20 cellular contexts compared by ENCODE assay signal in the genomic region with DNA sequence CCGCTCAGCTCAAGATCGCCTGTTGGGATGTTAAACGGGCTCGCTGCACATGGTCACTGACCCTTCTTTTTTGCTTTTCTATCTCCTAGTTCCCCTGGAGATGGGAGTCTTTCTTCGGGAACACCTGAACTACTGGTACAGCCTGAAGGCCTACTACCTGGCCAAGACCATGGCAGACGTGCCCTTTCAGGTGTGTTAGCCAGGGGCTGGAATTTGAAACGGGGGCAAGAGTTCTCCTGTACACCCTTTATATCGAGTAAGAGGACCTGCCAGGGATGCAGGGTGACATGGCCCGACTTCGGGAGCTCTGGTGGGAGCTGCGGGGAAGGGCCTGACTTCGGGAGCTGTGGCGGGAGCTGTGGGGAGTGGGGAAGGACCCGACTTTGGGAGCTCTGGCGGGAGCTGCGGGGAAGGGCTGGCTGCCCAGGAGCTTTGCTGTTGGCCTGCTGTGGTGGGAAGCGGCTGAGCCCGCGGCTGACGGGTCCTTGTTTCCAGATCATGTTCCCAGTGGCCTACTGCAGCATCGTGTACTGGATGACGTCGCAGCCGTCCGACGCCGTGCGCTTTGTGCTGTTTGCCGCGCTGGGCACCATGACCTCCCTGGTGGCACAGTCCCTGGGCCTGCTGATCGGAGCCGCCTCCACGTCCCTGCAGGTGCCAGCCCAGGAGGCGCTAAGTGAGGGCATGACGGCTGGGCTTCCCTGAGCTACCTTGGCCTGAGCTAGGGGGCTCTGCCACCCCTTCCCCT. TPM values are rescaled to one million over a fixed set of nuclear protein-coding genes. Genes with fewer than 3 reads are reported as not detected.
DNase-seq lines count a peak whose midpoint lies in the region; ATAC-seq and TF ChIP-seq lines count a peak whose summit lies in the region.
"Had no signal": no experiment of that assay in that cellular context is flagged by ENCODE, and none has a peak within 500 bp of the region (broad histone marks: within the 10 kb centered on the region; RNA-seq: fewer than 3 reads in every experiment).

No MANE protein-coding gene starts in this region.

- no peak for TF ChIP-seq POLR2A in erythroblast (IDR thresholded peaks at IDR 0.05; ENCODE audit: low read length)

- H3K27me3 ChIP-seq in H7 (ENCODE audit: control insufficient read depth, insufficient read depth, low read length) (no peaks in the 10 kb centered on the region), neuronal stem cell (ENCODE audit: control insufficient read depth in 3 of 3, insufficient read depth in 3 of 3, low read depth in 1 of 3, low read length in 3 of 3) (peaks cover 0 to 4% (median 0%) of the 10 kb centered on the region in 3 experiments)
- H3K27me3 ChIP-seq: BE2C had no signal

- no peak for TF ChIP-seq CTCF in activated CD8-positive, alpha-beta T cell treated with anti-CD3 and anti-CD28 coated beads for 36 hours (IDR thresholded peaks at IDR 0.05)

- H2AFZ ChIP-seq in neuronal stem cell (ENCODE audit: low read length), result no peak overlapping the region

- H3K4me3 Mint-ChIP-seq in activated CD8-positive, alpha-beta T cell treated with anti-CD3 and anti-CD28 coated beads, Interleukin-2, amount 10 ng/mL, durations not matched to agents 7 days and 5 days, result no peak overlapping the region
- no peak overlapping the region for H3K4me3 Mint-ChIP-seq in activated CD8-positive, alpha-beta T cell treated with anti-CD3 and anti-CD28 coated beads for 36 hours
- no peak overlapping the region for H3K4me3 Mint-ChIP-seq in dendritic cell treated with granulocyte-macrophage colony-stimulating factor and Interleukin-4, amounts not matched to agents 40 ng/mL and 50 ng/mL, for 4 days
- H3K4me3 Mint-ChIP-seq: CD8-positive, alpha-beta T cell had no signal

- no peak overlapping the region for H2BK12ac ChIP-seq in neuronal stem cell (ENCODE audit: low read length)

- no peak overlapping the region for H3K14ac ChIP-seq in neuronal stem cell (ENCODE audit: low read length)

- H3K4ac ChIP-seq in neuronal stem cell (ENCODE audit: low read length), result no peak overlapping the region

- H3K36me3 ChIP-seq in H7 (replicated peaks; ENCODE audit: control insufficient read depth, insufficient read depth, low read length) (no peaks in the 10 kb centered on the region), neuronal stem cell (replicated peaks in 1 of 2; ENCODE audit: control insufficient read depth in 2 of 2, insufficient read depth in 2 of 2, low read length in 2 of 2) (peaks cover 0 to 2% of the 10 kb centered on the region in 2 donors)

- H2BK15ac ChIP-seq in neuronal stem cell (ENCODE audit: low read length), result no peak overlapping the region

- H3K4me1 ChIP-seq in neuronal stem cell (ENCODE audit: control insufficient read depth in 2 of 2, insufficient read depth in 1 of 2, low read depth in 1 of 2, low read length in 2 of 2), result peaks cover 0 to 2% of the 10 kb centered on the region in 2 donors
- H3K4me1 ChIP-seq: BE2C had no signal

- H4K91ac ChIP-seq in neuronal stem cell (ENCODE audit: low read depth, low read length, poor library complexity), result peak overlapping the region; percentile 48

- H3K4me2 ChIP-seq in neuronal stem cell (ENCODE audit: insufficient read depth, low read length, poor library complexity, severe bottlenecking), result no peak overlapping the region
- H3K4me2 ChIP-seq: KMS-11 had no signal

- intact Hi-C loops in activated CD8-positive, alpha-beta T cell treated with anti-CD3 and anti-CD28 coated beads for 36 hours (cut with micrococcal nuclease), result no loop called here
- intact Hi-C loops in dendritic cell treated with granulocyte-macrophage colony-stimulating factor and Interleukin-4, amounts not matched to agents 40 ng/mL and 50 ng/mL, for 4 days (cut with micrococcal nuclease), result no loop called here

- WGBS in neuronal stem cell (ENCODE audit: extremely low coverage in 2 of 2, insufficient read length in 2 of 2, insufficient replicate concordance in 1 of 2), 2 donors, result no CpG with 5 or more reads among the region's 35 CpGs

- H3K4me3 ChIP-seq in H7 (ENCODE audit: insufficient read depth, low read depth, low read length) (no peak overlapping the region), neuronal stem cell (ENCODE audit: low read length in 2 of 2) (no peak overlapping the region)

- H3K27ac Mint-ChIP-seq in activated CD8-positive, alpha-beta T cell treated with anti-CD3 and anti-CD28 coated beads, Interleukin-2, amount 10 ng/mL, durations not matched to agents 7 days and 5 days, result no peak overlapping the region
- H3K27ac Mint-ChIP-seq in activated CD8-positive, alpha-beta T cell treated with anti-CD3 and anti-CD28 coated beads for 36 hours, result no peak overlapping the region
- peak overlapping the region; percentile 60 for H3K27ac Mint-ChIP-seq in dendritic cell treated with granulocyte-macrophage colony-stimulating factor and Interleukin-4, amounts not matched to agents 40 ng/mL and 50 ng/mL, for 4 days
- H3K27ac Mint-ChIP-seq: CD8-positive, alpha-beta T cell had no signal

- no peak for DNase-seq in activated CD8-positive, alpha-beta T cell treated with anti-CD3 and anti-CD28 coated beads, Interleukin-2, amount 10 ng/mL, durations not matched to agents 7 days and 5 days
- DNase-seq in activated CD8-positive, alpha-beta T cell treated with anti-CD3 and anti-CD28 coated beads for 36 hours, result no peak
- DNase-seq in H7 (peak; percentile 74), neuronal stem cell (ENCODE audit: low spot score) (no peak), Kasumi-1 (lab: John Stamatoyannopoulos, UW) (no peak), amniotic stem cell (lab: John Stamatoyannopoulos, UW) (no peak), erythroblast (lab: John Stamatoyannopoulos, UW) (no peak)
- DNase-seq: 8988T; BE2C; CD8-positive, alpha-beta T cell; DMS79 treated with DMSO at 0.1 percent for 48 hours; NCI-H1048; NCI-H1436 treated with DMSO at 0.1 percent for 48 hours; NCI-H2029 treated with DMSO at 0.1 percent for 48 hours; NCI-H2227 treated with DMSO at 0.1 percent for 48 hours; NCI-H524 had no signal

- no peak overlapping the region for H3K9ac ChIP-seq in neuronal stem cell (ENCODE audit: low read depth, low read length, poor library complexity)
- H3K9ac ChIP-seq: KMS-11 had no signal

- CTCF ChIA-PET in activated CD8-positive, alpha-beta T cell treated with anti-CD3 and anti-CD28 coated beads, Interleukin-2, amount 10 ng/mL, durations not matched to agents 7 days and 5 days (lab: Charles Lee), result interaction anchor here (1.6 kb wide), 1 partner anchor 19 kb away, joined by 9 read pairs; no protein-coding TSS in a partner anchor
- CTCF ChIA-PET in activated CD8-positive, alpha-beta T cell treated with anti-CD3 and anti-CD28 coated beads for 36 hours (lab: Charles Lee), result interaction anchor here (1.5 to 1.6 kb wide), 2 partner anchors 32 to 146 kb away, joined by 6 to 7 read pairs; no protein-coding TSS in a partner anchor

- no peak overlapping the region for H4K8ac ChIP-seq in neuronal stem cell (ENCODE audit: low read depth, low read length)

- H2AK5ac ChIP-seq in neuronal stem cell (ENCODE audit: low read depth, low read length), result no peak overlapping the region

- H2BK5ac ChIP-seq in neuronal stem cell (ENCODE audit: low read length), result no peak overlapping the region

- peak overlapping the region; percentile 16 for H3K18ac ChIP-seq in neuronal stem cell (ENCODE audit: low read length)

- no peaks in the 10 kb centered on the region for H3K79me1 ChIP-seq in neuronal stem cell (ENCODE audit: low read depth, low read length)

- H3K27me3 Mint-ChIP-seq in activated CD8-positive, alpha-beta T cell treated with anti-CD3 and anti-CD28 coated beads, Interleukin-2, amount 10 ng/mL, durations not matched to agents 7 days and 5 days (ENCODE audit: low read depth), result no peaks in the 10 kb centered on the region
- H3K27me3 Mint-ChIP-seq in activated CD8-positive, alpha-beta T cell treated with anti-CD3 and anti-CD28 coated beads for 36 hours, result no peaks in the 10 kb centered on the region
- H3K27me3 Mint-ChIP-seq in dendritic cell treated with granulocyte-macrophage colony-stimulating factor and Interleukin-4, amounts not matched to agents 40 ng/mL and 50 ng/mL, for 4 days, result peaks cover 3% of the 10 kb centered on the region

- peaks cover 9% of the 10 kb centered on the region for H3K4me1 Mint-ChIP-seq in activated CD8-positive, alpha-beta T cell treated with anti-CD3 and anti-CD28 coated beads, Interleukin-2, amount 10 ng/mL, durations not matched to agents 7 days and 5 days (ENCODE audit: low read depth)
- peaks cover 2% of the 10 kb centered on the region for H3K4me1 Mint-ChIP-seq in activated CD8-positive, alpha-beta T cell treated with anti-CD3 and anti-CD28 coated beads for 36 hours (ENCODE audit: low read depth)
- H3K4me1 Mint-ChIP-seq in dendritic cell treated with granulocyte-macrophage colony-stimulating factor and Interleukin-4, amounts not matched to agents 40 ng/mL and 50 ng/mL, for 4 days (ENCODE audit: low read depth), result peaks cover 65% of the 10 kb centered on the region

- no peaks in the 10 kb centered on the region for H3K9me3 Mint-ChIP-seq in activated CD8-positive, alpha-beta T cell treated with anti-CD3 and anti-CD28 coated beads, Interleukin-2, amount 10 ng/mL, durations not matched to agents 7 days and 5 days (ENCODE audit: insufficient read depth)
- no peaks in the 10 kb centered on the region for H3K9me3 Mint-ChIP-seq in activated CD8-positive, alpha-beta T cell treated with anti-CD3 and anti-CD28 coated beads for 36 hours
- no peaks in the 10 kb centered on the region for H3K9me3 Mint-ChIP-seq in dendritic cell treated with granulocyte-macrophage colony-stimulating factor and Interleukin-4, amounts not matched to agents 40 ng/mL and 50 ng/mL, for 4 days
- H3K9me3 Mint-ChIP-seq: CD8-positive, alpha-beta T cell had no signal

- peaks cover 6% of the 10 kb centered on the region for H3K36me3 Mint-ChIP-seq in activated CD8-positive, alpha-beta T cell treated with anti-CD3 and anti-CD28 coated beads, Interleukin-2, amount 10 ng/mL, durations not matched to agents 7 days and 5 days (ENCODE audit: low read depth)
- peaks cover 4% of the 10 kb centered on the region for H3K36me3 Mint-ChIP-seq in activated CD8-positive, alpha-beta T cell treated with anti-CD3 and anti-CD28 coated beads for 36 hours (ENCODE audit: low read depth)
- peaks cover 32% of the 10 kb centered on the region for H3K36me3 Mint-ChIP-seq in dendritic cell treated with granulocyte-macrophage colony-stimulating factor and Interleukin-4, amounts not matched to agents 40 ng/mL and 50 ng/mL, for 4 days (ENCODE audit: low read depth)

- POLR2A ChIA-PET in activated CD8-positive, alpha-beta T cell treated with anti-CD3 and anti-CD28 coated beads, Interleukin-2, amount 10 ng/mL, durations not matched to agents 7 days and 5 days (lab: Charles Lee), result no interaction called here
- POLR2A ChIA-PET in activated CD8-positive, alpha-beta T cell treated with anti-CD3 and anti-CD28 coated beads for 36 hours (lab: Charles Lee), result no interaction called here

- H3K27ac ChIP-seq in neuronal stem cell (replicated peaks; ENCODE audit: low read length), result no peak overlapping the region
- H3K27ac ChIP-seq: KMS-11 had no signal

- H3K9me3 ChIP-seq in neuronal stem cell (replicated peaks in 1 of 2; ENCODE audit: control insufficient read depth in 2 of 2, insufficient read depth in 1 of 2, low read depth in 1 of 2, low read length in 2 of 2), result peaks cover 0 to 6% of the 10 kb centered on the region in 2 donors
- H3K9me3 ChIP-seq: BE2C had no signal

- H2BK120ac ChIP-seq in neuronal stem cell (ENCODE audit: low read depth, low read length), result no peak overlapping the region

- peak; percentile 5 for ATAC-seq in activated CD8-positive, alpha-beta T cell treated with anti-CD3 and anti-CD28 coated beads, Interleukin-2, amount 10 ng/mL, durations not matched to agents 7 days and 5 days
- ATAC-seq in activated CD8-positive, alpha-beta T cell treated with anti-CD3 and anti-CD28 coated beads for 36 hours, result no peak

- H3K23ac ChIP-seq in neuronal stem cell (ENCODE audit: low read depth, low read length, poor library complexity), result peak overlapping the region; percentile 47

RNA-seq across cellular contexts. Expression of gene TFF3, which starts 24.0 kb away (rescaled TPM):
- total RNA-seq in activated CD8-positive, alpha-beta T cell treated with anti-CD3 and anti-CD28 coated beads, Interleukin-2, amount 10 ng/mL, durations not matched to agents 7 days and 5 days, result not detected
- not detected for total RNA-seq in activated CD8-positive, alpha-beta T cell treated with anti-CD3 and anti-CD28 coated beads for 36 hours
- total RNA-seq in H7 (2014; rRNA removed; shearing (Covaris generic)), result 2.1 and 9.2 TPM in 2 replicates
- polyA plus RNA-seq in neuronal stem cell (2013, experiment 1 of 2), result not detected
- 0.15 TPM for polyA plus RNA-seq in neuronal stem cell (2013, experiment 2 of 2)
- total RNA-seq: CD8-positive, alpha-beta T cell; G401; MCF 10A had no signal

RNA-seq across cellular contexts. Expression of gene TFF2, which starts 59.6 kb away (rescaled TPM):
- total RNA-seq in activated CD8-positive, alpha-beta T cell treated with anti-CD3 and anti-CD28 coated beads, Interleukin-2, amount 10 ng/mL, durations not matched to agents 7 days and 5 days, result not detected
- not detected for total RNA-seq in activated CD8-positive, alpha-beta T cell treated with anti-CD3 and anti-CD28 coated beads for 36 hours
- total RNA-seq in H7 (2014; rRNA removed; shearing (Covaris generic)), result not detected in 2 replicates
- not detected for polyA plus RNA-seq in neuronal stem cell (2013, experiment 1 of 2)
- not detected for polyA plus RNA-seq in neuronal stem cell (2013, experiment 2 of 2)
- total RNA-seq: CD8-positive, alpha-beta T cell; G401; MCF 10A had no signal
